ENCODE assay signal across 12 cellular contexts in genomic region chr6:123777554-123777953, GRCh38. TPM values are rescaled to one million over a fixed set of nuclear protein-coding genes. Genes with fewer than 3 reads are reported as not detected.
DNase-seq lines count a peak whose midpoint lies in the region; ATAC-seq and TF ChIP-seq lines count a peak whose summit lies in the region.
"Had no signal": no experiment of that assay in that cellular context is flagged by ENCODE, and none has a peak within 500 bp of the region (broad histone marks: within the 10 kb centered on the region; RNA-seq: fewer than 3 reads in every experiment).

No MANE protein-coding gene starts in this region.

- no peak for ATAC-seq in activated CD8-positive, alpha-beta T cell treated with anti-CD3 and anti-CD28 coated beads, Interleukin-2, amount 10 ng/mL, durations not matched to agents 7 days and 5 days
- ATAC-seq in GM18907 (IDR thresholded peaks at IDR 0.05; ENCODE audit: unreplicated experiment) (no peak), GM18909 (IDR thresholded peaks at IDR 0.05; ENCODE audit: poor library complexity, unreplicated experiment) (no peak)
- ATAC-seq: mucosa of descending colon had no signal

- CTCF ChIA-PET in activated CD8-positive, alpha-beta T cell treated with anti-CD3 and anti-CD28 coated beads, Interleukin-2, amount 10 ng/mL, durations not matched to agents 7 days and 5 days (lab: Charles Lee): no interaction called here

- TF ChIP-seq CTCF in astrocyte of the cerebellum (IDR thresholded peaks at IDR 0.05; ENCODE audit: low read depth, low read length, missing control alignments): peak; percentile 27

- peak; percentile 68 for DNase-seq in NCI-H2107 treated with DMSO at 0.1 percent for 48 hours (lab: John Stamatoyannopoulos, UW; ENCODE audit: unreplicated experiment)
- no peak for DNase-seq in NCI-H2107 (lab: John Stamatoyannopoulos, UW)
- DNase-seq in NCI-H146 treated with DMSO at 0.1 percent for 48 hours (lab: John Stamatoyannopoulos, UW; ENCODE audit: unreplicated experiment): peak; percentile 54
- peak; percentile 16 for DNase-seq in astrocyte of the cerebellum (ENCODE audit: low read depth)
- DNase-seq in pons (ENCODE audit: low spot score): peak; percentile 51
- no peak for DNase-seq in activated CD8-positive, alpha-beta T cell treated with anti-CD3 and anti-CD28 coated beads, Interleukin-2, amount 10 ng/mL, durations not matched to agents 7 days and 5 days
- DNase-seq: activated naive CD4-positive, alpha-beta T cell treated with Interleukin-2 at 50 U/mL for 16 hours; mucosa of descending colon had no signal

- no peaks in the 10 kb centered on the region for H3K4me1 Mint-ChIP-seq in activated CD8-positive, alpha-beta T cell treated with anti-CD3 and anti-CD28 coated beads, Interleukin-2, amount 10 ng/mL, durations not matched to agents 7 days and 5 days (ENCODE audit: low read depth)

- no peaks in the 10 kb centered on the region for H3K27me3 Mint-ChIP-seq in activated CD8-positive, alpha-beta T cell treated with anti-CD3 and anti-CD28 coated beads, Interleukin-2, amount 10 ng/mL, durations not matched to agents 7 days and 5 days (ENCODE audit: low read depth)
- H3K27me3 Mint-ChIP-seq: IgD-negative memory B cell had no signal

- H3K36me3 Mint-ChIP-seq in activated CD8-positive, alpha-beta T cell treated with anti-CD3 and anti-CD28 coated beads, Interleukin-2, amount 10 ng/mL, durations not matched to agents 7 days and 5 days (ENCODE audit: low read depth): no peaks in the 10 kb centered on the region
- H3K36me3 Mint-ChIP-seq: IgD-negative memory B cell had no signal

- no peak overlapping the region for H3K4me3 Mint-ChIP-seq in activated CD8-positive, alpha-beta T cell treated with anti-CD3 and anti-CD28 coated beads, Interleukin-2, amount 10 ng/mL, durations not matched to agents 7 days and 5 days
- H3K4me3 Mint-ChIP-seq: IgD-negative memory B cell had no signal

- no peak overlapping the region for H3K27ac Mint-ChIP-seq in activated CD8-positive, alpha-beta T cell treated with anti-CD3 and anti-CD28 coated beads, Interleukin-2, amount 10 ng/mL, durations not matched to agents 7 days and 5 days
- H3K27ac Mint-ChIP-seq: IgD-negative memory B cell had no signal

- in situ Hi-C loops in astrocyte of the cerebellum (cut with HindIII; ENCODE audit: low sequenced_read_pairs): no loop called here

- no peak overlapping the region for H3K4me3 ChIP-seq in astrocyte of the cerebellum (ENCODE audit: low read depth, low read length)
- H3K4me3 ChIP-seq: mucosa of descending colon had no signal

- no peaks in the 10 kb centered on the region for H3K9me3 Mint-ChIP-seq in activated CD8-positive, alpha-beta T cell treated with anti-CD3 and anti-CD28 coated beads, Interleukin-2, amount 10 ng/mL, durations not matched to agents 7 days and 5 days (ENCODE audit: insufficient read depth)

- POLR2A ChIA-PET in activated CD8-positive, alpha-beta T cell treated with anti-CD3 and anti-CD28 coated beads, Interleukin-2, amount 10 ng/mL, durations not matched to agents 7 days and 5 days (lab: Charles Lee): no interaction called here

RNA-seq across cellular contexts. Expression of gene NKAIN2, which starts 26.1 kb away (rescaled TPM):
- total RNA-seq in activated CD8-positive, alpha-beta T cell treated with anti-CD3 and anti-CD28 coated beads, Interleukin-2, amount 10 ng/mL, durations not matched to agents 7 days and 5 days: not detected
- total RNA-seq: fibroblast of lung had no signal

Comparison
In these comparisons a context has a peak if more than half of its experiments do, and no peak if none do; other contexts are left out.
1. DNase-seq: peak in NCI-H2107 treated with DMSO at 0.1 percent for 48 hours (single experiment), NCI-H146 treated with DMSO at 0.1 percent for 48 hours (single experiment), astrocyte of the cerebellum (single experiment) and pons (single experiment); none in NCI-H2107 (single experiment) and activated CD8-positive, alpha-beta T cell treated with anti-CD3 and anti-CD28 coated beads, Interleukin-2, amount 10 ng/mL, durations not matched to agents 7 days and 5 days (single experiment).